Comparison of ENCODE assay signal across 10 cellular contexts in genomic region chr11:61023086-61024035, GRCh38. TPM values are rescaled to one million over a fixed set of nuclear protein-coding genes. Genes with fewer than 3 reads are reported as not detected.
DNase-seq lines count a peak whose midpoint lies in the region; TF ChIP-seq lines count a peak whose summit lies in the region.
"Had no signal": no experiment of that assay in that cellular context is flagged by ENCODE, and none has a peak within 500 bp of the region (broad histone marks: within the 10 kb centered on the region; RNA-seq: fewer than 3 reads in every experiment).

No MANE protein-coding gene starts in this region.

- peaks cover 85% of the 10 kb centered on the region for H3K4me1 Mint-ChIP-seq in activated naive CD8-positive, alpha-beta T cell (ENCODE audit: low read depth)

- peaks cover 7% of the 10 kb centered on the region for H3K36me3 Mint-ChIP-seq in activated naive CD8-positive, alpha-beta T cell

- no peak for TF ChIP-seq CTCF in GM10248 (IDR thresholded peaks at IDR 0.05; ENCODE audit: control extremely low read depth, extremely low read depth, low read depth, missing control alignments)

- H3K27me3 Mint-ChIP-seq in activated naive CD8-positive, alpha-beta T cell: no peaks in the 10 kb centered on the region

- POLR2A ChIA-PET in GM10248 (lab: Yijun Ruan, JAX): interaction anchor here (0.6 to 0.7 kb wide), 3 partner anchors 38 to 1338 kb away, joined by 3 to 6 read pairs (median 3); no protein-coding TSS in a partner anchor

- no peaks in the 10 kb centered on the region for H3K9me3 Mint-ChIP-seq in activated naive CD8-positive, alpha-beta T cell (ENCODE audit: low read depth)

- peak; percentile 33 for DNase-seq in NCI-H128 (lab: John Stamatoyannopoulos, UW; ENCODE audit: unreplicated experiment)
- peak; percentile 72 to 74 for DNase-seq in activated CD4-positive, alpha-beta T cell treated with anti-CD3 and anti-CD28 coated beads for 4 hours
- peak in 2 of 3 experiments; percentile 53 to 55 for DNase-seq in stimulated activated CD4-positive, alpha-beta T cell treated with anti-CD3 and anti-CD28 coated beads, TNF-alpha, amount 100 ng/mL, for 4 hours (ENCODE audit: low read depth in 3 of 3)
- no peak for DNase-seq in LoVo (ENCODE audit: low spot score)
- no peak for DNase-seq in SK-N-DZ (ENCODE audit: low spot score)
- no peak for DNase-seq in GM10248 (ENCODE audit: extremely low spot score)
- DNase-seq in kidney glomerular epithelial cell (lab: John Stamatoyannopoulos, UW): no peak
- DNase-seq: NCI-H446 treated with DMSO at 0.1 percent for 48 hours had no signal

- CTCF ChIA-PET in GM10248 (lab: Yijun Ruan, JAX): interaction anchor here (0.9 to 2.1 kb wide), 5 partner anchors 10 to 106 kb away, joined by 3 to 6 read pairs (median 4); no protein-coding TSS in a partner anchor

- peak overlapping the region; percentile 93 for H3K27ac Mint-ChIP-seq in activated naive CD8-positive, alpha-beta T cell

- peak overlapping the region; percentile 82 for H3K4me3 Mint-ChIP-seq in activated naive CD8-positive, alpha-beta T cell

RNA-seq across cellular contexts. Expression of gene CD6, which starts 51.9 kb away (rescaled TPM):
- not detected in 2 replicates for polyA plus RNA-seq in SK-N-DZ (2014; cell fraction: cytosol; rRNA removed)
- not detected in 2 replicates for polyA plus RNA-seq in SK-N-DZ (2014; cell fraction: nucleus; rRNA removed)
- polyA plus RNA-seq: endothelial cell of umbilical vein had no signal

Comparison
In these comparisons a context has a peak if more than half of its experiments do, and no peak if none do; other contexts are left out.
1. DNase-seq: peak in NCI-H128 (single experiment), activated CD4-positive, alpha-beta T cell treated with anti-CD3 and anti-CD28 coated beads for 4 hours (2 of 2) and stimulated activated CD4-positive, alpha-beta T cell treated with anti-CD3 and anti-CD28 coated beads, TNF-alpha, amount 100 ng/mL, for 4 hours (2 of 3); none in LoVo (single experiment), SK-N-DZ (single experiment), GM10248 (single experiment) and kidney glomerular epithelial cell (single experiment).